Comparison of ENCODE assay signal across 19 cellular contexts in the genomic region with DNA sequence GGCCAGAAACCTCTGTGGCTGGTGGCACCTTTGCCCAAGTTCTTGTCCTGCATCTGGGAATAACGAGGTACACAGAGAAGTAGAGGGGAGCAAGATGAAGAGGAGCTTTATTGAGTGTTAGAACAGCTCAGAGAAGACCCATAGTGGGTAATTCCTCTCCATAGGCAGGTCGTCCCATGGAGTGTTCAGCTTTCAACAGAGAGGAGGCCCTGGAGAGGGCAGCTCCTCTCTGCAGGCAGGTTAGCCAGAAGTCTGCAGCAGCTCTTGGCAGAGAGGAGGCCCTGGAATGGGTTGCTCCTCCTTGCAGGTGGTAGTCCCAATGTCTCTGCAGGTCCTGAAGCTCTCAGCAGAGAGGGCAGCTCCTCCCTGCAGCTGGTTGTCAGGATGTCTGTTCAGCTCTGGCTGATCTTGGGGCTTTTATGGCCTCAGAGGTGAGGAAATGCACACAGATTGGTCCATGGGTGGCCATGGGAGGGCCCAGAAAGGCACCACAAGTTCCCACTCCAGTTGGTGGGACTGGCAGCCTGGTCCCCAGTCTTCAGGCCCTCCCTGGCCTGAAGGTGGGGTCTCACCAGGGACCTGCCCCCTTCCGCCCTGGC.
DNase-seq lines count a peak whose midpoint lies in the region; ATAC-seq and TF ChIP-seq lines count a peak whose summit lies in the region.
"Had no signal": no experiment of that assay in that cellular context is flagged by ENCODE, and none has a peak within 500 bp of the region (broad histone marks: within the 10 kb centered on the region; RNA-seq: fewer than 3 reads in every experiment).

No MANE protein-coding gene starts in this region.

- ATAC-seq in GM21360 (IDR thresholded peaks at IDR 0.05; ENCODE audit: unreplicated experiment) (peak; percentile 47), HG03457 (IDR thresholded peaks at IDR 0.05; ENCODE audit: unreplicated experiment) (peak; percentile 63), GM18519 (IDR thresholded peaks at IDR 0.05; ENCODE audit: low FRiP score, unreplicated experiment) (no peak), HG02610 (IDR thresholded peaks at IDR 0.05; ENCODE audit: unreplicated experiment) (no peak)

- intact Hi-C loops in activated CD4-positive, alpha-beta T cell treated with anti-CD3 and anti-CD28 coated beads, Interleukin-2, amount 10 ng/mL, durations not matched to agents 24 days and 14 days (cut with micrococcal nuclease) = loop anchor here (1.0 to 2.0 kb wide), 2 partner anchors 10 to 37 kb away; no protein-coding TSS in a partner anchor

- H3K79me2 ChIP-seq in parathyroid adenoma = no peaks in the 10 kb centered on the region

- no peak overlapping the region for H3K27ac ChIP-seq in parathyroid adenoma
- H3K27ac ChIP-seq: breast epithelium, ovary, suprapubic skin had no signal

- peaks cover 17% of the 10 kb centered on the region for H3K27me3 Mint-ChIP-seq in activated CD4-positive, alpha-beta T cell treated with anti-CD3 and anti-CD28 coated beads, Interleukin-2, amount 10 ng/mL, durations not matched to agents 24 days and 14 days
- H3K27me3 Mint-ChIP-seq: activated T-helper 17 cell treated with anti-CD3 and anti-CD28 coated beads, Interleukin-2, amount 50 U/mL, for 72 hours had no signal

- H3K4me1 ChIP-seq in parathyroid adenoma = no peaks in the 10 kb centered on the region
- H3K4me1 ChIP-seq: breast epithelium, suprapubic skin had no signal

- H3K27ac Mint-ChIP-seq in activated CD4-positive, alpha-beta T cell treated with anti-CD3 and anti-CD28 coated beads, Interleukin-2, amount 10 ng/mL, durations not matched to agents 24 days and 14 days = peak overlapping the region; percentile 39
- H3K27ac Mint-ChIP-seq: activated T-helper 17 cell treated with anti-CD3 and anti-CD28 coated beads, Interleukin-2, amount 50 U/mL, for 72 hours; IgD-negative memory B cell had no signal

- H2AFZ ChIP-seq in parathyroid adenoma = peak overlapping the region; percentile 60

- DNase-seq in activated CD4-positive, alpha-beta T cell treated with anti-CD3 and anti-CD28 coated beads, Interleukin-2, amount 10 ng/mL, durations not matched to agents 24 days and 14 days = no peak
- no peak for DNase-seq in activated CD4-positive, alpha-beta T cell treated with anti-CD3 and anti-CD28 coated beads, Interleukin-2, amount 50 U/mL, for 48 hours
- DNase-seq in retina = no peak
- DNase-seq: 8988T; activated CD4-positive, alpha-beta T cell treated with anti-CD3 and anti-CD28 coated beads for 4 hours; effector memory CD4-positive, alpha-beta T cell; NCI-H526 treated with DMSO at 0.1 percent for 48 hours; ovary; RPMI8226 had no signal

- TF ChIP-seq CTCF in parathyroid adenoma (IDR thresholded peaks at IDR 0.05) = no peak

- H3K36me3 ChIP-seq in parathyroid adenoma (ENCODE audit: control insufficient read depth, insufficient read depth, low read length) = no peaks in the 10 kb centered on the region
- H3K36me3 ChIP-seq: breast epithelium, ovary, suprapubic skin had no signal

- H3K4me3 Mint-ChIP-seq in activated CD4-positive, alpha-beta T cell treated with anti-CD3 and anti-CD28 coated beads, Interleukin-2, amount 10 ng/mL, durations not matched to agents 24 days and 14 days = no peak overlapping the region
- H3K4me3 Mint-ChIP-seq: activated T-helper 17 cell treated with anti-CD3 and anti-CD28 coated beads, Interleukin-2, amount 50 U/mL, for 72 hours; IgD-negative memory B cell had no signal

- H3K9me3 Mint-ChIP-seq in activated CD4-positive, alpha-beta T cell treated with anti-CD3 and anti-CD28 coated beads, Interleukin-2, amount 10 ng/mL, durations not matched to agents 24 days and 14 days = peaks cover 3% of the 10 kb centered on the region
- H3K9me3 Mint-ChIP-seq: activated T-helper 17 cell treated with anti-CD3 and anti-CD28 coated beads, Interleukin-2, amount 50 U/mL, for 72 hours had no signal

- H3K4me1 Mint-ChIP-seq in activated CD4-positive, alpha-beta T cell treated with anti-CD3 and anti-CD28 coated beads, Interleukin-2, amount 10 ng/mL, durations not matched to agents 24 days and 14 days = peaks cover 15% of the 10 kb centered on the region
- H3K4me1 Mint-ChIP-seq: IgD-negative memory B cell had no signal

- H3K36me3 Mint-ChIP-seq in activated CD4-positive, alpha-beta T cell treated with anti-CD3 and anti-CD28 coated beads, Interleukin-2, amount 10 ng/mL, durations not matched to agents 24 days and 14 days (ENCODE audit: low read depth) = no peaks in the 10 kb centered on the region
- H3K36me3 Mint-ChIP-seq: IgD-negative memory B cell had no signal

- H3K4me3 ChIP-seq in parathyroid adenoma (ENCODE audit: low read depth, low read length) = no peak overlapping the region
- H3K4me3 ChIP-seq: breast epithelium, ovary, smooth muscle cell, suprapubic skin had no signal

- no peaks in the 10 kb centered on the region for H3K9me3 ChIP-seq in parathyroid adenoma (ENCODE audit: control insufficient read depth, low read length)
- H3K9me3 ChIP-seq: breast epithelium, ovary, suprapubic skin had no signal

- H3K27me3 ChIP-seq in parathyroid adenoma (ENCODE audit: control insufficient read depth, insufficient read depth, low read length) = no peaks in the 10 kb centered on the region
- H3K27me3 ChIP-seq: breast epithelium, ovary, suprapubic skin had no signal

- no peak overlapping the region for H3K9ac ChIP-seq in parathyroid adenoma

- H3K4me2 ChIP-seq in parathyroid adenoma (ENCODE audit: low read length) = no peak overlapping the region
- H3K4me2 ChIP-seq: smooth muscle cell had no signal

Comparison
In these comparisons a context has a peak if more than half of its experiments do, and no peak if none do; other contexts are left out.
1. ATAC-seq: peak in GM21360 (single experiment) and HG03457 (single experiment); none in GM18519 (single experiment) and HG02610 (single experiment).